ENCODE assay signal across 14 cellular contexts in genomic region chr18:59448546-59448945, GRCh38.
"Had no signal": no experiment of that assay in that cellular context is flagged by ENCODE, and none has a peak within 500 bp of the region (broad histone marks: within the 10 kb centered on the region; RNA-seq: fewer than 3 reads in every experiment).

No MANE protein-coding gene starts in this region.

- H3K9me3 ChIP-seq: colonic mucosa, heart left ventricle, left lung, sigmoid colon, upper lobe of left lung had no signal

- H3K27me3 ChIP-seq: colonic mucosa, left lung, sigmoid colon, upper lobe of left lung had no signal

- H3K36me3 ChIP-seq: colonic mucosa, heart left ventricle, left lung, upper lobe of left lung, WERI-Rb-1 had no signal

- DNase-seq: activated CD4-positive, alpha-beta T cell treated with anti-CD3 and anti-CD28 coated beads, Interleukin-2, amount 10 ng/mL, durations not matched to agents 24 days and 14 days; activated naive CD4-positive, alpha-beta T cell; colonic mucosa; effector CD4-positive, alpha-beta T cell; heart left ventricle; left lung; mesenchymal stem cell; sigmoid colon; stimulated activated CD4-positive, alpha-beta T cell treated with anti-CD3 and anti-CD28 coated beads, Interleukin-12 subunit alpha, Interleukin-12 subunit beta, amount 100 ng/mL, for 4 hours; stimulated activated naive CD8-positive, alpha-beta T cell treated with anti-CD3 and anti-CD28 coated beads, Interleukin-15, Interleukin-2, amounts not matched to agents 100 U/mL and 50 U/mL, for 24 hours; T-cell; upper lobe of left lung; WERI-Rb-1 had no signal

- H3K4me1 ChIP-seq: colonic mucosa, heart left ventricle, left lung, sigmoid colon, upper lobe of left lung had no signal

- H3K27ac ChIP-seq: colonic mucosa, heart left ventricle, left lung, sigmoid colon, upper lobe of left lung, WERI-Rb-1 had no signal

- H3K4me3 ChIP-seq: colonic mucosa, heart left ventricle, left lung, sigmoid colon, upper lobe of left lung had no signal

- ATAC-seq: heart left ventricle; left lung; natural killer cell treated with Interleukin-12 subunit alpha and Interleukin-12 subunit beta and Interleukin-15 and Interleukin-18, amount 100 ng/mL, for 72 hours; stimulated activated naive CD8-positive, alpha-beta T cell treated with anti-CD3 and anti-CD28 coated beads, Interleukin-15, Interleukin-2, amounts not matched to agents 100 U/mL and 50 U/mL, for 24 hours; T-cell had no signal
